22 cellular contexts compared by ENCODE assay signal in the genomic region with DNA sequence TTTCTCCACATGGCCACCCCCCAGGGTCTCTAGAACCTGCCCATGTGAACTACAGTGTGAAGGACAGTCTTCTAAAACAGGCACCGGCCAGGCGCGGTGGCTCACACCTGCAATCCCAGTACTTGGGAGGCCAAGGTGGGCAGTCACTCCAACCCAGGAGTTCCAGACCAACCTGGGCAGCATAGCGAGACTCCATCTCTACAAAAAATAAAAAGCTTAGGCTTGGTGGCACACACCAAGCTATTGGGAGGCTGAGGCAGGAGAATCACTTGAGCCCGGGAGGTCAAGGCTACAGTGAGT. TPM values are rescaled to one million over a fixed set of nuclear protein-coding genes. Genes with fewer than 3 reads are reported as not detected.
DNase-seq lines count a peak whose midpoint lies in the region; ATAC-seq and TF ChIP-seq lines count a peak whose summit lies in the region.
"Had no signal": no experiment of that assay in that cellular context is flagged by ENCODE, and none has a peak within 500 bp of the region (broad histone marks: within the 10 kb centered on the region; RNA-seq: fewer than 3 reads in every experiment).

No MANE protein-coding gene starts in this region.

- POLR2A ChIA-PET in activated CD4-positive, alpha-beta memory T cell treated with anti-CD3 and anti-CD28 coated beads, Interleukin-2, amount 10 ng/mL, durations not matched to agents 7 days and 5 days (lab: Charles Lee): interaction anchor here (1.8 kb wide), 1 partner anchor 13 kb away, joined by 12 read pairs; a partner anchor contains a TSS

- ATAC-seq in activated naive CD4-positive, alpha-beta T cell treated with anti-CD3 and anti-CD28 coated beads, Interleukin-2, amount 50 U/mL, for 72 hours: no peak
- ATAC-seq in memory B cell (ENCODE audit: low read depth): no peak
- ATAC-seq in thoracic aorta (ENCODE audit: insufficient number of reproducible peaks, low FRiP score, low read depth): no peak
- ATAC-seq: foreskin keratinocyte had no signal

- H3K36me3 Mint-ChIP-seq in activated naive CD4-positive, alpha-beta T cell treated with anti-CD3 and anti-CD28 coated beads, Interleukin-2, amount 10 ng/mL, durations not matched to agents 7 days and 5 days: peaks cover 24% of the 10 kb centered on the region
- H3K36me3 Mint-ChIP-seq in activated naive CD4-positive, alpha-beta T cell treated with anti-CD3 and anti-CD28 coated beads, Interleukin-2, amount 50 U/mL, for 72 hours: no peaks in the 10 kb centered on the region
- peaks cover 17% of the 10 kb centered on the region for H3K36me3 Mint-ChIP-seq in activated CD4-positive, alpha-beta memory T cell treated with anti-CD3 and anti-CD28 coated beads, Interleukin-2, amount 10 ng/mL, durations not matched to agents 7 days and 5 days (ENCODE audit: low read depth)
- H3K36me3 Mint-ChIP-seq in memory B cell: peaks cover 11% of the 10 kb centered on the region
- H3K36me3 Mint-ChIP-seq in Calu3 (ENCODE audit: insufficient read depth, unreplicated experiment): no peaks in the 10 kb centered on the region

- TF ChIP-seq CTCF in thoracic aorta (IDR thresholded peaks at IDR 0.05) (no peak), Calu3 (IDR thresholded peaks at IDR 0.05; ENCODE audit: unreplicated experiment) (no peak)

- H3K4me3 Mint-ChIP-seq in activated naive CD4-positive, alpha-beta T cell treated with anti-CD3 and anti-CD28 coated beads, Interleukin-2, amount 10 ng/mL, durations not matched to agents 7 days and 5 days: no peak overlapping the region
- H3K4me3 Mint-ChIP-seq in activated CD4-positive, alpha-beta memory T cell treated with anti-CD3 and anti-CD28 coated beads, Interleukin-2, amount 10 ng/mL, durations not matched to agents 7 days and 5 days: no peak overlapping the region
- H3K4me3 Mint-ChIP-seq in memory B cell: peak overlapping the region; percentile 34
- H3K4me3 Mint-ChIP-seq in Calu3 (ENCODE audit: low read depth, unreplicated experiment): no peak overlapping the region
- H3K4me3 Mint-ChIP-seq: neural crest cell had no signal

- peaks cover 57 to 100% of the 10 kb centered on the region in 2 donors for H3K4me1 ChIP-seq in thoracic aorta (ENCODE audit: control insufficient read depth in 1 of 2, low read depth in 2 of 2)
- H3K4me1 ChIP-seq: Caco-2, foreskin keratinocyte had no signal

- no peaks in the 10 kb centered on the region for H3K9me3 Mint-ChIP-seq in activated naive CD4-positive, alpha-beta T cell treated with anti-CD3 and anti-CD28 coated beads, Interleukin-2, amount 10 ng/mL, durations not matched to agents 7 days and 5 days
- no peaks in the 10 kb centered on the region for H3K9me3 Mint-ChIP-seq in activated naive CD4-positive, alpha-beta T cell treated with anti-CD3 and anti-CD28 coated beads, Interleukin-2, amount 50 U/mL, for 72 hours
- H3K9me3 Mint-ChIP-seq in activated CD4-positive, alpha-beta memory T cell treated with anti-CD3 and anti-CD28 coated beads, Interleukin-2, amount 10 ng/mL, durations not matched to agents 7 days and 5 days: no peaks in the 10 kb centered on the region
- H3K9me3 Mint-ChIP-seq in memory B cell: no peaks in the 10 kb centered on the region
- H3K9me3 Mint-ChIP-seq in Calu3 (ENCODE audit: low read depth, unreplicated experiment): no peaks in the 10 kb centered on the region
- H3K9me3 Mint-ChIP-seq: neural crest cell had no signal

- H3K36me3 ChIP-seq in thoracic aorta: peaks cover 9% of the 10 kb centered on the region
- H3K36me3 ChIP-seq: SJSA1 had no signal

- H3K27ac Mint-ChIP-seq in activated naive CD4-positive, alpha-beta T cell treated with anti-CD3 and anti-CD28 coated beads, Interleukin-2, amount 10 ng/mL, durations not matched to agents 7 days and 5 days: peak overlapping the region; percentile 88
- peak overlapping the region in 1 of 2 donors; percentile 86 for H3K27ac Mint-ChIP-seq in activated naive CD4-positive, alpha-beta T cell treated with anti-CD3 and anti-CD28 coated beads, Interleukin-2, amount 50 U/mL, for 72 hours
- peak overlapping the region; percentile 40 for H3K27ac Mint-ChIP-seq in activated CD4-positive, alpha-beta memory T cell treated with anti-CD3 and anti-CD28 coated beads, Interleukin-2, amount 10 ng/mL, durations not matched to agents 7 days and 5 days
- H3K27ac Mint-ChIP-seq in memory B cell (peak overlapping the region; percentile 94), Calu3 (ENCODE audit: unreplicated experiment) (no peak overlapping the region)

- no peaks in the 10 kb centered on the region for H3K27me3 Mint-ChIP-seq in activated naive CD4-positive, alpha-beta T cell treated with anti-CD3 and anti-CD28 coated beads, Interleukin-2, amount 10 ng/mL, durations not matched to agents 7 days and 5 days
- no peaks in the 10 kb centered on the region for H3K27me3 Mint-ChIP-seq in activated CD4-positive, alpha-beta memory T cell treated with anti-CD3 and anti-CD28 coated beads, Interleukin-2, amount 10 ng/mL, durations not matched to agents 7 days and 5 days
- no peaks in the 10 kb centered on the region for H3K27me3 Mint-ChIP-seq in memory B cell
- no peaks in the 10 kb centered on the region for H3K27me3 Mint-ChIP-seq in Calu3 (ENCODE audit: unreplicated experiment)

- H3K27me3 ChIP-seq in thoracic aorta (replicated peaks; ENCODE audit: insufficient read depth): no peaks in the 10 kb centered on the region
- H3K27me3 ChIP-seq: foreskin keratinocyte, SJSA1, upper lobe of left lung had no signal

- no peak overlapping the region for H3K4me3 ChIP-seq in thoracic aorta
- H3K4me3 ChIP-seq: GM23248, SJSA1, upper lobe of left lung had no signal

- BruUV-seq in Calu3 (replicated peaks; lab: Mats Ljungman, UMichigan): no TSS peak

- H3K9me3 ChIP-seq in thoracic aorta: no peaks in the 10 kb centered on the region
- H3K9me3 ChIP-seq: Caco-2, SJSA1, upper lobe of left lung had no signal

- peak overlapping the region; percentile 57 to 74 for H3K27ac ChIP-seq in thoracic aorta
- H3K27ac ChIP-seq: foreskin keratinocyte, GM23248, SJSA1 had no signal

- DNase-seq in activated naive CD4-positive, alpha-beta T cell treated with anti-CD3 and anti-CD28 coated beads, Interleukin-2, amount 10 ng/mL, durations not matched to agents 7 days and 5 days: no peak
- DNase-seq in activated naive CD4-positive, alpha-beta T cell treated with anti-CD3 and anti-CD28 coated beads, Interleukin-2, amount 50 U/mL, for 72 hours (ENCODE audit: low spot score in 2 of 2): no peak
- no peak for DNase-seq in activated CD4-positive, alpha-beta memory T cell treated with anti-CD3 and anti-CD28 coated beads, Interleukin-2, amount 10 ng/mL, durations not matched to agents 7 days and 5 days
- no peak for DNase-seq in memory B cell (ENCODE audit: low spot score in 2 of 2)
- DNase-seq in thoracic aorta (ENCODE audit: low spot score): no peak
- DNase-seq in Calu3: no peak
- DNase-seq in stimulated activated CD4-positive, alpha-beta T cell treated with anti-CD3 and anti-CD28 coated beads, Interleukin-15, amount 100 ng/mL, for 24 hours: no peak
- no peak for DNase-seq in NCI-H510A treated with DMSO at 0.1 percent for 48 hours (lab: John Stamatoyannopoulos, UW)
- DNase-seq: ACHN; Caco-2; central memory CD4-positive, alpha-beta T cell; foreskin keratinocyte; GM23248; NCI-H1436 treated with DMSO at 0.1 percent for 48 hours; NCI-H446; retina; upper lobe of left lung had no signal

- intact Hi-C loops in Calu3 (cut with micrococcal nuclease; ENCODE audit: unreplicated experiment): no loop called here

- peaks cover 49% of the 10 kb centered on the region for H3K4me1 Mint-ChIP-seq in activated naive CD4-positive, alpha-beta T cell treated with anti-CD3 and anti-CD28 coated beads, Interleukin-2, amount 10 ng/mL, durations not matched to agents 7 days and 5 days
- peaks cover 29% of the 10 kb centered on the region for H3K4me1 Mint-ChIP-seq in activated CD4-positive, alpha-beta memory T cell treated with anti-CD3 and anti-CD28 coated beads, Interleukin-2, amount 10 ng/mL, durations not matched to agents 7 days and 5 days
- peaks cover 27% of the 10 kb centered on the region for H3K4me1 Mint-ChIP-seq in memory B cell
- no peaks in the 10 kb centered on the region for H3K4me1 Mint-ChIP-seq in Calu3 (ENCODE audit: low read depth, unreplicated experiment)

- CTCF ChIA-PET in activated naive CD4-positive, alpha-beta T cell treated with anti-CD3 and anti-CD28 coated beads, Interleukin-2, amount 10 ng/mL, durations not matched to agents 7 days and 5 days (lab: Charles Lee): no interaction called here
- CTCF ChIA-PET in activated CD4-positive, alpha-beta memory T cell treated with anti-CD3 and anti-CD28 coated beads, Interleukin-2, amount 10 ng/mL, durations not matched to agents 7 days and 5 days (lab: Charles Lee): no interaction called here
- CTCF ChIA-PET in Calu3 (lab: Charles Lee): no interaction called here

RNA-seq across cellular contexts. Expression of a gene that starts 13.7 kb away (rescaled TPM):
- 10 to 100 TPM in 1 of 2 donors, 1 to 10 TPM in 1; 5.5 to 11.3 TPM for total RNA-seq in activated naive CD4-positive, alpha-beta T cell treated with anti-CD3 and anti-CD28 coated beads, Interleukin-2, amount 50 U/mL, for 72 hours
- 10 to 100 TPM; 38.3 to 40.3 TPM for total RNA-seq in activated CD4-positive, alpha-beta memory T cell treated with anti-CD3 and anti-CD28 coated beads, Interleukin-2, amount 10 ng/mL, durations not matched to agents 7 days and 5 days
- total RNA-seq in thoracic aorta (10 to 100 TPM; 26.0 to 31.7 TPM), Calu3 (2022) (3.6 TPM in 2 replicates)
- total RNA-seq: G401 had no signal

RNA-seq across cellular contexts. Expression of a gene that starts 37.7 kb away (rescaled TPM):
- not detected for total RNA-seq in activated naive CD4-positive, alpha-beta T cell treated with anti-CD3 and anti-CD28 coated beads, Interleukin-2, amount 50 U/mL, for 72 hours
- not detected for total RNA-seq in activated CD4-positive, alpha-beta memory T cell treated with anti-CD3 and anti-CD28 coated beads, Interleukin-2, amount 10 ng/mL, durations not matched to agents 7 days and 5 days
- total RNA-seq in thoracic aorta (not detected), Calu3 (2022) (not detected in 2 replicates)
- total RNA-seq: Caco-2, foreskin keratinocyte, G401, GM23248, HT-29, lung microvascular endothelial cell, SJSA1, upper lobe of left lung had no signal

RNA-seq across cellular contexts. Expression of a gene that starts 51.7 kb away (rescaled TPM):
- 10 to 100 TPM; 33.7 to 57.6 TPM for total RNA-seq in activated naive CD4-positive, alpha-beta T cell treated with anti-CD3 and anti-CD28 coated beads, Interleukin-2, amount 50 U/mL, for 72 hours
- 10 to 100 TPM; 44.1 to 46.5 TPM for total RNA-seq in activated CD4-positive, alpha-beta memory T cell treated with anti-CD3 and anti-CD28 coated beads, Interleukin-2, amount 10 ng/mL, durations not matched to agents 7 days and 5 days
- total RNA-seq in thoracic aorta (10 to 100 TPM; 38.4 to 44.0 TPM), Calu3 (2022) (29.9 and 30.7 TPM in 2 replicates)
